In the genomic region with DNA sequence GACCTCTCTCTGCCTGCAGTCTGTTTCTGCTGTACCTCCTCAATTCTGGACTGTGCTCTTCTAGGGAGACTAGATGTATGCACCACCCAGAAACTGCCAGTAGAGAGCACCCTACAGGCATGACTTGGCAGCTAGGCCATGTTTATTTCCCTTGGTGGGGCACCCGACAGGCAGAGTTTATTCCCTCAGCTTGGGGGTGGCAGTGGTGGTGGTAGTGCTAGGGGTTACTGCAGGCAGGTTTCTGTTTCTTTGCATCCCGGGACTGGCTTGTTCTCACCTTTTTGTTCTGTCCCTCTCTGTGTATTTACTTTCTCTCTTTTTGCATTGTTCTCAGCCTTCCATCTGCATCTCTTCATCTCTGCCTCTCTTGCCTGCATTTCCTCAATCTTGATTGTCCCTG, we compare ENCODE assay signal across 8 cellular contexts. TPM values are rescaled to one million over a fixed set of nuclear protein-coding genes. Genes with fewer than 3 reads are reported as not detected.
DNase-seq lines count a peak whose midpoint lies in the region; ATAC-seq and TF ChIP-seq lines count a peak whose summit lies in the region.

No MANE protein-coding gene starts in this region.

- H3K4me1 ChIP-seq in Panc1 (ENCODE audit: control insufficient read depth, insufficient read depth, low read length) (no peaks in the 10 kb centered on the region; the same call in 1 of the 2 replicates), tibial nerve (peaks cover 0 to 22% (median 12%) of the 10 kb centered on the region in 4 donors)

- no peaks in the 10 kb centered on the region for H3K27me3 ChIP-seq in Panc1 (ENCODE audit: control insufficient read depth, insufficient read depth, low read length)
- H3K27me3 ChIP-seq in tibial nerve, result no peaks in the 10 kb centered on the region

- peak; percentile 83 for TF ChIP-seq CTCF in Panc1 (IDR thresholded peaks at IDR 0.05)
- TF ChIP-seq CTCF in fibroblast of mammary gland (conservative IDR thresholded peaks at IDR 0.05; ENCODE audit: control insufficient read depth, insufficient read depth, low read depth, low read length), result peak; percentile 82
- peak; percentile 67 for TF ChIP-seq CTCF in natural killer cell (IDR thresholded peaks at IDR 0.05)
- TF ChIP-seq CTCF in tibial nerve (IDR thresholded peaks at IDR 0.05), result peak; percentile 63 to 84 (median 72)

- in situ Hi-C loops in Panc1 (cut with HindIII; ENCODE audit: low pct_unique_long_range_greater_than_20kb, low sequenced_read_pairs), result no loop called here

- no TSS peak for BruUV-seq in Panc1 (replicated peaks; lab: Mats Ljungman, UMichigan)

- H3K4me3 ChIP-seq in Panc1 (ENCODE audit: low read depth in 2 of 2, low read length in 2 of 2) (no peak overlapping the region), fibroblast of mammary gland (ENCODE audit: control insufficient read depth, low read depth, low read length) (no peak overlapping the region), tibial nerve (no peak overlapping the region)

- WGBS in tibial nerve, 2 donors, result 2 to 3% methylated on average over 2 of the region's 2 CpGs

- peak in 1 of 2 donors; percentile 65 for TF ChIP-seq EP300 in tibial nerve (IDR thresholded peaks at IDR 0.05)

- H3K27ac ChIP-seq in Panc1 (ENCODE audit: low read length), result no peak overlapping the region
- H3K27ac ChIP-seq in tibial nerve, result peak overlapping the region; percentile 52 to 81 (median 64)

- no peak overlapping the region for H3K4me3 Mint-ChIP-seq in natural killer cell

- intact Hi-C loops in Panc1 (cut with micrococcal nuclease; ENCODE audit: unreplicated experiment) (loop anchor here (2.0 kb wide), 1 partner anchor 70 kb away; a partner anchor contains a TSS), natural killer cell (cut with micrococcal nuclease) (loop anchor here (2.0 kb wide), 2 partner anchors 70 to 202 kb away; a partner anchor contains a TSS)

- no peaks in the 10 kb centered on the region for H3K36me3 Mint-ChIP-seq in natural killer cell

- H3K27ac Mint-ChIP-seq in natural killer cell, result peak overlapping the region in 1 of 2 donors; percentile 29

- H3K9me3 Mint-ChIP-seq in natural killer cell, result no peaks in the 10 kb centered on the region

- H3K4me1 Mint-ChIP-seq in natural killer cell, result peaks cover 20 to 25% of the 10 kb centered on the region in 2 donors

- ATAC-seq in HG03108 (IDR thresholded peaks at IDR 0.05; ENCODE audit: unreplicated experiment) (peak; percentile 45), Panc1 (peak; percentile 89), natural killer cell (peak; percentile 76 to 98 (median 94))

- DNase-seq in ELF-1 (ENCODE audit: low read depth, low spot score) (peak; percentile 58), Panc1 (ENCODE audit: low read depth, low spot score) (no peak), activated T-helper 1 cell treated with Interleukin-2 at 50 U/mL for 16 hours (ENCODE audit: low read depth) (peak; percentile 23), fibroblast of mammary gland (ENCODE audit: low read depth) (peak; percentile 76), natural killer cell (peak; percentile 34), tibial nerve (ENCODE audit: low spot score in 2 of 2) (peak in 1 of 2 donors; percentile 73), mesenteric fat pad (ENCODE audit: low spot score) (no peak)

- POLR2A ChIA-PET in Panc1 (lab: Charles Lee), result no interaction called here

- CTCF ChIA-PET in Panc1 (lab: Charles Lee), result interaction anchor here (0.6 to 1.4 kb wide), 5 partner anchors 14 to 201 kb away, joined by 3 to 12 read pairs (median 4); a partner anchor contains a TSS

- TF ChIP-seq POLR2A in tibial nerve (IDR thresholded peaks at IDR 0.05), result no peak

- H3K9me3 ChIP-seq in Panc1 (ENCODE audit: control insufficient read depth, insufficient read depth, low read depth, low read length), result no peaks in the 10 kb centered on the region
- H3K9me3 ChIP-seq in tibial nerve, result no peaks in the 10 kb centered on the region

- no peaks in the 10 kb centered on the region for H3K27me3 Mint-ChIP-seq in natural killer cell (ENCODE audit: low read depth in 2 of 2)

- H3K36me3 ChIP-seq in Panc1 (ENCODE audit: control insufficient read depth, insufficient read depth, low read length) (no peaks in the 10 kb centered on the region; the same call in 1 of the 2 replicates), tibial nerve (peaks cover 0 to 58% (median 0%) of the 10 kb centered on the region in 3 donors)

RNA-seq across cellular contexts. Expression of a gene that starts 13.6 kb away (rescaled TPM):
- total RNA-seq in Panc1 (2021; ENCODE audit: unreplicated experiment) (26.3 TPM), natural killer cell (1 to 10 TPM; 5.6 to 6.8 (median 5.9) TPM), tibial nerve (10 to 100 TPM; 18.1 to 36.0 (median 21.4) TPM), mesenteric fat pad (13.7 TPM)
- 22.4 TPM for polyA plus RNA-seq in Panc1 (2012; ENCODE audit: insufficient read length)

RNA-seq across cellular contexts. Expression of a gene that starts 31.5 kb away (rescaled TPM):
- 0.13 TPM for total RNA-seq in Panc1 (2021; ENCODE audit: unreplicated experiment)
- polyA plus RNA-seq in Panc1 (2012; ENCODE audit: insufficient read length), result 0.13 TPM
- total RNA-seq in natural killer cell, result under 1 TPM; 0.56 to 0.85 (median 0.77) TPM
- under 1 TPM in 3 of 4 donors, not detected in 1; 0.42 to 0.98 (median 0.44) TPM for total RNA-seq in tibial nerve
- total RNA-seq in mesenteric fat pad, result 0.55 TPM

Comparison
In these comparisons a context has a peak if more than half of its experiments do, and no peak if none do; other contexts are left out.
1. DNase-seq: peak in ELF-1 (single experiment), activated T-helper 1 cell treated with Interleukin-2 at 50 U/mL for 16 hours (single experiment), fibroblast of mammary gland (single experiment) and natural killer cell (single experiment); none in Panc1 (single experiment) and mesenteric fat pad (single experiment).
2. Peak in every context shown above with its lines, with median percentiles within 50 percentile points of each other: ATAC-seq and CTCF ChIP-seq.